Comparison of ENCODE assay signal across 9 cellular contexts in genomic region chr2:106719222-106719621, GRCh38.
"Had no signal": no experiment of that assay in that cellular context is flagged by ENCODE, and none has a peak within 500 bp of the region (broad histone marks: within the 10 kb centered on the region; RNA-seq: fewer than 3 reads in every experiment).

No MANE protein-coding gene starts in this region.

- H3K36me3 ChIP-seq: HAP-1 had no signal

- DNase-seq: GM23248, GOT3, H7, HFFc6, KBM-7 had no signal

- H3K4me1 ChIP-seq: HAP-1 had no signal

- H3K27ac ChIP-seq: GM23248, HL-60 had no signal

- ATAC-seq: HCT116, HepG2 had no signal

- H3K4me3 ChIP-seq: GM23248, HAP-1 had no signal

- H3K9me3 ChIP-seq: HAP-1 had no signal
